ENCODE assay signal across 15 cellular contexts in genomic region chr3:144112437-144112836, GRCh38.
DNase-seq lines count a peak whose midpoint lies in the region; ATAC-seq, FAIRE-seq and TF ChIP-seq lines count a peak whose summit lies in the region.
"Had no signal": no experiment of that assay in that cellular context is flagged by ENCODE, and none has a peak within 500 bp of the region (broad histone marks: within the 10 kb centered on the region; RNA-seq: fewer than 3 reads in every experiment).

No MANE protein-coding gene starts in this region.

- H2AK5ac ChIP-seq in mesendoderm (ENCODE audit: low read length) = no peak overlapping the region

- no peak overlapping the region for H2BK120ac ChIP-seq in mesendoderm (ENCODE audit: low read depth, low read length)

- H3K56ac ChIP-seq in mesendoderm (ENCODE audit: low read length) = no peak overlapping the region

- peak in 3 of 4 donors; percentile 34 to 64 (median 51) for ATAC-seq in pancreas
- no peak for ATAC-seq in HG02852 (IDR thresholded peaks at IDR 0.05; ENCODE audit: unreplicated experiment)

- H3K79me2 ChIP-seq in mesendoderm (ENCODE audit: control insufficient read depth, insufficient read depth, low read length) = no peaks in the 10 kb centered on the region

- TF ChIP-seq CTCF in breast epithelium (IDR thresholded peaks at IDR 0.05) = no peak
- no peak for TF ChIP-seq CTCF in pancreas (IDR thresholded peaks at IDR 0.05)

- H3K4me2 ChIP-seq in mesendoderm (ENCODE audit: low read length) = no peak overlapping the region

- no peak overlapping the region for H4K5ac ChIP-seq in mesendoderm (ENCODE audit: low read length)

- H3K9me3 ChIP-seq in breast epithelium = no peaks in the 10 kb centered on the region
- no peaks in the 10 kb centered on the region for H3K9me3 ChIP-seq in pancreas
- H3K9me3 ChIP-seq: SJCRH30 had no signal

- peak; percentile 72 for DNase-seq in NCI-H446 treated with DMSO at 0.1 percent for 48 hours (lab: John Stamatoyannopoulos, UW)
- DNase-seq in NCI-H446 (lab: John Stamatoyannopoulos, UW) = no peak
- peak; percentile 74 for DNase-seq in G401 (ENCODE audit: low spot score)
- peak in 1 of 2 donors; percentile 52 for DNase-seq in breast epithelium (ENCODE audit: low spot score in 2 of 2)
- DNase-seq in pancreas = no peak
- no peak for DNase-seq in activated CD8-positive, alpha-beta memory T cell treated with anti-CD3 and anti-CD28 coated beads, Interleukin-2, amount 50 U/mL, for 48 hours
- no peak for DNase-seq in mesendoderm
- DNase-seq: AML-193; CD4-positive, alpha-beta T cell; HFFc6; NCI-H1417 treated with DMSO at 0.1 percent for 48 hours; NCI-H2081; SJCRH30 had no signal

- H3K9ac ChIP-seq in mesendoderm (ENCODE audit: low read length) = no peak overlapping the region

- intact Hi-C loops in breast epithelium (cut with DNase I; ENCODE audit: low total_unique reads) (no loop called here), pancreas (cut with DNase I) (no loop called here)

- peak overlapping the region in 1 of 3 donors; percentile 40 for H3K4me3 ChIP-seq in breast epithelium
- no peak overlapping the region for H3K4me3 ChIP-seq in pancreas
- H3K4me3 ChIP-seq in mesendoderm (ENCODE audit: low read length) = no peak overlapping the region
- H3K4me3 ChIP-seq: SJCRH30 had no signal

- H3K4me1 ChIP-seq in breast epithelium (peaks cover 0 to 4% of the 10 kb centered on the region in 2 donors), pancreas (peaks cover 0 to 2% (median 0%) of the 10 kb centered on the region in 3 donors), mesendoderm (ENCODE audit: control insufficient read depth, low read depth, low read length) (no peaks in the 10 kb centered on the region)

- H3K27ac ChIP-seq in breast epithelium (peak overlapping the region; percentile 60 to 66), pancreas (no peak overlapping the region), mesendoderm (ENCODE audit: low read depth, low read length) (no peak overlapping the region)
- H3K27ac ChIP-seq: RWPE1, SJCRH30 had no signal

- H3K36me3 ChIP-seq in breast epithelium = no peaks in the 10 kb centered on the region
- no peaks in the 10 kb centered on the region for H3K36me3 ChIP-seq in pancreas
- no peaks in the 10 kb centered on the region for H3K36me3 ChIP-seq in mesendoderm (ENCODE audit: control insufficient read depth, insufficient read depth, low read length)
- H3K36me3 ChIP-seq: SJCRH30 had no signal

- no peak overlapping the region for H3K18ac ChIP-seq in mesendoderm (ENCODE audit: low read length)

- no peak for TF ChIP-seq POLR2A in breast epithelium (IDR thresholded peaks at IDR 0.05)

- no peak overlapping the region for H2BK15ac ChIP-seq in mesendoderm (replicated peaks; ENCODE audit: low read depth)

- no peaks in the 10 kb centered on the region for H3K27me3 ChIP-seq in breast epithelium
- no peaks in the 10 kb centered on the region for H3K27me3 ChIP-seq in pancreas
- no peaks in the 10 kb centered on the region for H3K27me3 ChIP-seq in mesendoderm (ENCODE audit: insufficient read depth, low read length, poor library complexity)
- H3K27me3 ChIP-seq: SJCRH30 had no signal

- no peak overlapping the region for H2BK5ac ChIP-seq in mesendoderm (ENCODE audit: low read length)

- H3K4ac ChIP-seq in mesendoderm (ENCODE audit: low read depth, low read length) = no peak overlapping the region

- 54 to 57% methylated on average over 3 of the region's 3 CpGs for WGBS in pancreas, 2 donors
- WGBS in mesendoderm (ENCODE audit: extremely low coverage, insufficient coverage, low lambda C conversion rate) = no CpG with 5 or more reads among the region's 3 CpGs

- no peak overlapping the region for H3K23ac ChIP-seq in mesendoderm (ENCODE audit: low read length)

- H3K79me1 ChIP-seq in mesendoderm (ENCODE audit: low read length) = no peaks in the 10 kb centered on the region

- no peak overlapping the region for H4K8ac ChIP-seq in mesendoderm (ENCODE audit: low read depth, low read length)

- no peak for FAIRE-seq in pancreas (lab: Jason Lieb, UNC)

- in situ Hi-C loops in G401 (cut with HindIII; ENCODE audit: low sequenced_read_pairs) = no loop called here

Comparison
In these comparisons a context has a peak if more than half of its experiments do, and no peak if none do; other contexts are left out.
1. DNase-seq: peak in NCI-H446 treated with DMSO at 0.1 percent for 48 hours (single experiment) and G401 (single experiment); none in NCI-H446 (0 of 2), pancreas (0 of 6), activated CD8-positive, alpha-beta memory T cell treated with anti-CD3 and anti-CD28 coated beads, Interleukin-2, amount 50 U/mL, for 48 hours (single experiment) and mesendoderm (single experiment).
2. H3K27ac ChIP-seq: peak in breast epithelium (2 of 2); none in pancreas (0 of 4) and mesendoderm (single experiment).